ENCODE assay signal across 27 cellular contexts in genomic region chr12:54071942-54072341, GRCh38. TPM values are rescaled to one million over a fixed set of nuclear protein-coding genes. Genes with fewer than 3 reads are reported as not detected.
"Had no signal": no experiment of that assay in that cellular context is flagged by ENCODE, and none has a peak within 500 bp of the region (broad histone marks: within the 10 kb centered on the region; RNA-seq: fewer than 3 reads in every experiment).

No MANE protein-coding gene starts in this region.

- H3K36me3 ChIP-seq: esophagus squamous epithelium, gastrocnemius medialis, heart right ventricle, left lung, lower lobe of right lung had no signal

- DNase-seq: dermis blood vessel endothelial cell; dorsolateral prefrontal cortex; effector CD4-positive, alpha-beta T cell; effector memory CD4-positive, alpha-beta T cell; esophagus squamous epithelium; foreskin melanocyte; gastrocnemius medialis; glutamatergic neuron; head of caudate nucleus; heart right ventricle; hippocampal formation; left cardiac atrium; left lung; left ventricle myocardium superior; lower lobe of right lung; mesendoderm; midbrain; naive B cell had no signal

- H3K4me3 ChIP-seq: coronary artery, dorsolateral prefrontal cortex, esophagus squamous epithelium, gastrocnemius medialis, heart right ventricle, left lung, lower lobe of right lung had no signal

- H3K9me3 ChIP-seq: esophagus squamous epithelium, gastrocnemius medialis, heart right ventricle, left lung, lower lobe of right lung had no signal

- H3K27ac ChIP-seq: coronary artery, dorsolateral prefrontal cortex, esophagus squamous epithelium, gastrocnemius medialis, heart right ventricle, left lung, lower lobe of right lung had no signal

- H3K27me3 ChIP-seq: esophagus squamous epithelium, gastrocnemius medialis had no signal

- FAIRE-seq: colon, endothelial cell of umbilical vein, islet of Langerhans, keratinocyte had no signal

- ATAC-seq: esophagus mucosa, gastrocnemius medialis, heart right ventricle, left cardiac atrium, left lung, left ventricle myocardium superior, lower lobe of right lung had no signal

- H3K4me1 ChIP-seq: gastrocnemius medialis, heart right ventricle, left lung, lower lobe of right lung had no signal

RNA-seq across cellular contexts. Expression of gene HOXC4, which starts 18.3 kb away (rescaled TPM):
- total RNA-seq: dermis blood vessel endothelial cell, left ventricle myocardium superior, lung microvascular endothelial cell had no signal

RNA-seq across cellular contexts. Expression of gene HOXC5, which starts 39.1 kb away (rescaled TPM):
- total RNA-seq: dermis blood vessel endothelial cell, dorsolateral prefrontal cortex, endothelial cell of umbilical vein, heart right ventricle, left cardiac atrium, left ventricle myocardium superior, lower lobe of right lung, lung microvascular endothelial cell, mononuclear cell, mucosa of gallbladder had no signal
- polyA plus RNA-seq: endothelial cell of umbilical vein had no signal

RNA-seq across cellular contexts. Expression of gene HOXC6, which starts 43.7 kb away (rescaled TPM):
- total RNA-seq: dorsolateral prefrontal cortex, lung microvascular endothelial cell, mononuclear cell had no signal
